Comparison of ENCODE assay signal across 7 cellular contexts in the genomic region with DNA sequence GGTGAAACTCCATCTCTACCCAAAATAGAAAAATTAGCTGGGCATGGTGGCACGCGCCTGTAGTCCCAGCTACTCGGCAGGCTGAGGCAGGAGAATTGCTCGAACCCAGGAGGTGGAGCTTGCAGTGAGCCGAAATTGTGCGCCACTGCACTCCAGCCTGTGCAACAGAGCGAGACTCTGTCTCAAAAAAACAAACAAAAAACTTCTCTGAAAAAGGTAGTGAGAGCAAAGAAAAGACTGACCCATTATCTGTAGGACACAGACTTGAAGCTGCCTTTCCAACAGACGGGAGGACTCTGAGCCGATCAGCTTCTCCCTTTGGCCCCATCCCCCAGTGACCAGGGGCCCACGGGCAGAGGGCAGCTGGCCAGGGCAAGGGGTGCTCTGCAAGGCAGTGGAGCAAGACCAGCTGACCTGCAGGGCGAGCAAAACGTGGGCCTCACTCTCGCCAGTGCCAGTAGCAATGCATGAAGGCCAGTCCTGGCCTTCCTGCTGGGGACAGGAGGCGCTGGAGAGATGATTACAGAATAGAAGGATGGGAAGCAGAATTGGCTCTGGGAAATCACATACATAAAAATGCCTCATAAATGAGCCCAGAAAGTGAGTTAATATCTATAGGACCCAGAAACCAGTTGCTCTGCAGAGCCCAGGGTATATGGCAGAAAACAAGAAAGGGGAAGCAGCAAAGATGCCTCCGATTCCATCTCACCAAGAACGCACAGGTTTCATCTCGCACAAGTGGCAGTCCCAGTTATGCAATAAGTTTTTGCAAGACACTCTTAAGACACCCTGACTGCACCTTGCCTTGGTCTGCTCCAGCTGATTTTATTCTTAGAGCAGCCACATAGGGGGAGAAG. TPM values are rescaled to one million over a fixed set of nuclear protein-coding genes. Genes with fewer than 3 reads are reported as not detected.
DNase-seq lines count a peak whose midpoint lies in the region; ATAC-seq and TF ChIP-seq lines count a peak whose summit lies in the region.
"Had no signal": no experiment of that assay in that cellular context is flagged by ENCODE, and none has a peak within 500 bp of the region (broad histone marks: within the 10 kb centered on the region; RNA-seq: fewer than 3 reads in every experiment).

No MANE protein-coding gene starts in this region.

- TF ChIP-seq CTCF in fibroblast of mammary gland (conservative IDR thresholded peaks at IDR 0.05; ENCODE audit: control insufficient read depth, insufficient read depth, low read depth, low read length): peak; percentile 7
- TF ChIP-seq CTCF in tibial artery (IDR thresholded peaks at IDR 0.05): no peak
- no peak for TF ChIP-seq CTCF in foreskin keratinocyte (conservative IDR thresholded peaks at IDR 0.05)

- H3K4me3 ChIP-seq in fibroblast of mammary gland (ENCODE audit: control insufficient read depth, low read depth, low read length): peak overlapping the region; percentile 95
- H3K4me3 ChIP-seq in tibial artery: peak overlapping the region; percentile 66 to 71

- no peaks in the 10 kb centered on the region for H3K27me3 Mint-ChIP-seq in activated T-cell treated with anti-CD3 and anti-CD28 coated beads, Interleukin-2, amount 50 U/mL, for 72 hours (ENCODE audit: low read depth)

- ATAC-seq in activated T-cell treated with anti-CD3 and anti-CD28 coated beads, Interleukin-2, amount 50 U/mL, for 72 hours (replicated peaks in 1 of 2): no peak
- no peak for ATAC-seq in foreskin keratinocyte

- H3K9me3 Mint-ChIP-seq in activated T-cell treated with anti-CD3 and anti-CD28 coated beads, Interleukin-2, amount 50 U/mL, for 72 hours: no peaks in the 10 kb centered on the region

- peaks cover 68% of the 10 kb centered on the region for H3K4me1 Mint-ChIP-seq in activated T-cell treated with anti-CD3 and anti-CD28 coated beads, Interleukin-2, amount 50 U/mL, for 72 hours (ENCODE audit: low read depth)

- H3K27ac ChIP-seq in tibial artery (peak overlapping the region; percentile 81 to 97), foreskin keratinocyte (no peak overlapping the region)

- peaks cover 27 to 40% of the 10 kb centered on the region in 2 donors for H3K36me3 Mint-ChIP-seq in activated T-cell treated with anti-CD3 and anti-CD28 coated beads, Interleukin-2, amount 50 U/mL, for 72 hours (ENCODE audit: insufficient read depth in 2 of 2)

- H3K36me3 ChIP-seq in tibial artery: peaks cover 13 to 42% (median 26%) of the 10 kb centered on the region in 3 donors

- H3K4me1 ChIP-seq in tibial artery: peaks cover 0 to 76% (median 64%) of the 10 kb centered on the region in 4 donors
- peaks cover 10% of the 10 kb centered on the region for H3K4me1 ChIP-seq in foreskin keratinocyte

- intact Hi-C loops in tibial artery (cut with DNase I; ENCODE audit: low total_unique reads): no loop called here

- DNase-seq in activated T-cell treated with anti-CD3 and anti-CD28 coated beads, Interleukin-2, amount 50 U/mL, for 72 hours: no peak
- no peak for DNase-seq in activated T-cell treated with anti-CD3 and anti-CD28 coated beads, Interleukin-2, amount 50 U/mL, for 1 hour
- DNase-seq in fibroblast of mammary gland (ENCODE audit: low read depth) (no peak), tibial artery (no peak), AG08396 (ENCODE audit: low spot score) (no peak), foreskin keratinocyte (no peak)
- DNase-seq: DMS 273 treated with DMSO at 0.1 percent for 48 hours had no signal

- H3K4me3 Mint-ChIP-seq in activated T-cell treated with anti-CD3 and anti-CD28 coated beads, Interleukin-2, amount 50 U/mL, for 72 hours: peak overlapping the region; percentile 94 to 95

- peak overlapping the region; percentile 94 for H3K27ac Mint-ChIP-seq in activated T-cell treated with anti-CD3 and anti-CD28 coated beads, Interleukin-2, amount 50 U/mL, for 72 hours

- no peaks in the 10 kb centered on the region for H3K27me3 ChIP-seq in tibial artery
- H3K27me3 ChIP-seq in foreskin keratinocyte: no peaks in the 10 kb centered on the region

- H3K9me3 ChIP-seq in tibial artery: no peaks in the 10 kb centered on the region

RNA-seq across cellular contexts. Expression of gene EHD1, which starts 2.8 kb away (rescaled TPM):
- total RNA-seq in activated T-cell treated with anti-CD3 and anti-CD28 coated beads, Interleukin-2, amount 50 U/mL, for 72 hours: 100 to 1,000 TPM; 136 to 159 TPM
- 94.9 and 114 TPM in 2 replicates for total RNA-seq in foreskin keratinocyte
- polyA plus RNA-seq in foreskin keratinocyte: 90.4 and 115 TPM in 2 replicates

RNA-seq across cellular contexts. Expression of gene CDC42BPG, which starts 31.1 kb away (rescaled TPM):
- total RNA-seq in activated T-cell treated with anti-CD3 and anti-CD28 coated beads, Interleukin-2, amount 50 U/mL, for 72 hours: 1 to 10 TPM; 1.1 to 1.5 TPM
- 10.3 and 11.1 TPM in 2 replicates for total RNA-seq in foreskin keratinocyte
- polyA plus RNA-seq in foreskin keratinocyte: 4.7 and 5.3 TPM in 2 replicates

RNA-seq across cellular contexts. Expression of gene ATG2A, which starts 41.4 kb away (rescaled TPM):
- total RNA-seq in activated T-cell treated with anti-CD3 and anti-CD28 coated beads, Interleukin-2, amount 50 U/mL, for 72 hours: 10 to 100 TPM; 20.9 to 27.0 TPM
- total RNA-seq in foreskin keratinocyte: 13.6 and 14.0 TPM in 2 replicates
- 11.4 and 12.5 TPM in 2 replicates for polyA plus RNA-seq in foreskin keratinocyte

RNA-seq across cellular contexts. Expression of gene PPP2R5B, which starts 48.9 kb away (rescaled TPM):
- total RNA-seq in activated T-cell treated with anti-CD3 and anti-CD28 coated beads, Interleukin-2, amount 50 U/mL, for 72 hours: 10 to 100 TPM; 15.0 to 24.0 TPM
- 13.4 and 15.0 TPM in 2 replicates for total RNA-seq in foreskin keratinocyte
- 12.5 and 13.5 TPM in 2 replicates for polyA plus RNA-seq in foreskin keratinocyte
